ENCODE assay signal across 1 cellular context in the genomic region with DNA sequence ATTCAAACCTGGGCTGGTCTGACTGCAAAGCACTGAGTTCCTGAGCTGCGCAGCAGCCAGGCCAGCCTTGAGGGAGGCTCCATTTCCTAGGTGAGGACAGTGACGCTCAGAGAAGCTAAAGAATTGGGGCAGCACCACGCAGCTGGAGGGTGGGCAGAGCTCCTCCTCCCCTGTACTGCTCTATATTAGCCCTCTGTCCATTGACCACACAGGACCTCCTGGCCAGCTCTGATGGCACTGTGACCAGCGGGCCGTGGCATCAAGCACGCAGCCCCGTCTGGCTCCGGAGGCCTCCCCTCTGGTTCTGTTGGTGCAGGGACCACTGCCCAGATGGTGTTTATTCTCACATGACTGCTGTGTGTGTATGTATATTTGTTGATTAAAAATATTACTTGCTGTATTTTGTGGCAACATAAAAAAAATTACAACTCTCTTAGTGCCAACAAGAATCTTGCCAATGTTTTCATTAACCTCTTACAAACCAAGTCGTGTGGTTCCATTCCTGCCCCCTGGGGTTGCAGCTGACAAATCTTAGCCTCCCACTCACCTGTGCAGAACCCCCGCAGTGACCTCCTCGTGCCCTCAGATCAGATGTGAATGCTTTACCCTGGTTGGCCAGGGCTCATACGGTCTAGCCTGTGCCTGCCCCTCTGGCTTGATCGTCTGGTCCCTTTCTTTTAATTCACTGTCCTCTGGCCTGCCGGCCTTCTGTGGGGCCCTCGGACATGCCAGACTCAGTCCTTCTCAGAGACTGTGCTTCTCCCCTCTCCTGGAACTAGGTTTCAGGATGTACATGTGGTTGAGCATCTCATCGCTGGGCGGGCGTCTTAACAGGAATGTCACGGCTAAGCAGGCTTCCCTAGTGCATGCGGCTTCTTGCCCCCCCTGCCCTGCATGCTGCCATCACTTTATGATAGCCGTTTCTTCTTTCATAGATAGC.
TF ChIP-seq lines count a peak whose summit lies in the region.

No MANE protein-coding gene starts in this region.

TF ChIP-seq in IMR-90, 13 proteins besides CTCF, POLR2A, EP300 and RAD21 (continued from another document):
- TF ChIP-seq, protein P1, sequence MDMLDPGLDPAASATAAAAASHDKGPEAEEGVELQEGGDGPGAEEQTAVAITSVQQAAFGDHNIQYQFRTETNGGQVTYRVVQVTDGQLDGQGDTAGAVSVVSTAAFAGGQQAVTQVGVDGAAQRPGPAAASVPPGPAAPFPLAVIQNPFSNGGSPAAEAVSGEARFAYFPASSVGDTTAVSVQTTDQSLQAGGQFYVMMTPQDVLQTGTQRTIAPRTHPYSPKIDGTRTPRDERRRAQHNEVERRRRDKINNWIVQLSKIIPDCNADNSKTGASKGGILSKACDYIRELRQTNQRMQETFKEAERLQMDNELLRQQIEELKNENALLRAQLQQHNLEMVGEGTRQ (IDR thresholded peaks at IDR 0.05; ENCODE audit: low read depth, low read length) = no peak
- TF ChIP-seq BHLHE40 (IDR thresholded peaks at IDR 0.05; ENCODE audit: low read depth, low read length) (no peak), RCOR1 (IDR thresholded peaks at IDR 0.05; ENCODE audit: insufficient replicate concordance, low read length) (no peak), RFX5 (IDR thresholded peaks at IDR 0.05; ENCODE audit: low read depth, low read length) (no peak), NFE2L2 (IDR thresholded peaks at IDR 0.05; ENCODE audit: low read depth, low read length) (no peak), MAZ (IDR thresholded peaks at IDR 0.05; ENCODE audit: borderline replicate concordance, low read depth, low read length) (no peak)
- TF ChIP-seq, protein P2, sequence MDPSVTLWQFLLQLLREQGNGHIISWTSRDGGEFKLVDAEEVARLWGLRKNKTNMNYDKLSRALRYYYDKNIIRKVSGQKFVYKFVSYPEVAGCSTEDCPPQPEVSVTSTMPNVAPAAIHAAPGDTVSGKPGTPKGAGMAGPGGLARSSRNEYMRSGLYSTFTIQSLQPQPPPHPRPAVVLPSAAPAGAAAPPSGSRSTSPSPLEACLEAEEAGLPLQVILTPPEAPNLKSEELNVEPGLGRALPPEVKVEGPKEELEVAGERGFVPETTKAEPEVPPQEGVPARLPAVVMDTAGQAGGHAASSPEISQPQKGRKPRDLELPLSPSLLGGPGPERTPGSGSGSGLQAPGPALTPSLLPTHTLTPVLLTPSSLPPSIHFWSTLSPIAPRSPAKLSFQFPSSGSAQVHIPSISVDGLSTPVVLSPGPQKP (IDR thresholded peaks at IDR 0.05; ENCODE audit: borderline replicate concordance, low read depth, low read length) = no peak
